In the genomic region with DNA sequence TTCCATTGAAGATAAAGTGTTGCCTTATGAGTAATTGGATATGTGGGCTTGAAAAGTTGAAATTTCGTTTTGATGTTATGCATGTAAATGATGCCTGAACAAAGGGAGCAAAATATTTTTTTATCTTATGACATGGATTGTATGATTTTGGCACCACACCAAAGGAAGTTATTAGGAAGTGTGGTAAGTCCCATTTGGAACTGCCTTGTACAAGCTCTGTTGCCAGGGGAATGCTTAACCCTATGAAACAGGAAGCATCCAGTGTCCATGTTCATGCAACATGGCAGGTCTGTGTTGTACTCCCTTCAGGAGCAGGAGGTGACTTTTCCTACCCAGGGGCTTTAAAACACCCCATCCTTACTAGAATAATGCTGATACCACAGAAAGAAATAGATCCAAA, we compare ENCODE assay signal across 1 cellular context.
TF ChIP-seq lines count a peak whose summit lies in the region.

No MANE protein-coding gene starts in this region.

TF ChIP-seq in A549, 52 proteins besides CTCF, POLR2A, EP300 and RAD21:
- TF ChIP-seq ESRRA (IDR thresholded peaks at IDR 0.05; ENCODE audit: borderline replicate concordance, low read length) (no peak), SREBF2 (IDR thresholded peaks at IDR 0.05) (no peak), MAFK (IDR thresholded peaks at IDR 0.05; ENCODE audit: partially characterized antibody) (no peak)
- TF ChIP-seq, protein P1, sequence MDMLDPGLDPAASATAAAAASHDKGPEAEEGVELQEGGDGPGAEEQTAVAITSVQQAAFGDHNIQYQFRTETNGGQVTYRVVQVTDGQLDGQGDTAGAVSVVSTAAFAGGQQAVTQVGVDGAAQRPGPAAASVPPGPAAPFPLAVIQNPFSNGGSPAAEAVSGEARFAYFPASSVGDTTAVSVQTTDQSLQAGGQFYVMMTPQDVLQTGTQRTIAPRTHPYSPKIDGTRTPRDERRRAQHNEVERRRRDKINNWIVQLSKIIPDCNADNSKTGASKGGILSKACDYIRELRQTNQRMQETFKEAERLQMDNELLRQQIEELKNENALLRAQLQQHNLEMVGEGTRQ (IDR thresholded peaks at IDR 0.05): no peak
- TF ChIP-seq, protein P2, sequence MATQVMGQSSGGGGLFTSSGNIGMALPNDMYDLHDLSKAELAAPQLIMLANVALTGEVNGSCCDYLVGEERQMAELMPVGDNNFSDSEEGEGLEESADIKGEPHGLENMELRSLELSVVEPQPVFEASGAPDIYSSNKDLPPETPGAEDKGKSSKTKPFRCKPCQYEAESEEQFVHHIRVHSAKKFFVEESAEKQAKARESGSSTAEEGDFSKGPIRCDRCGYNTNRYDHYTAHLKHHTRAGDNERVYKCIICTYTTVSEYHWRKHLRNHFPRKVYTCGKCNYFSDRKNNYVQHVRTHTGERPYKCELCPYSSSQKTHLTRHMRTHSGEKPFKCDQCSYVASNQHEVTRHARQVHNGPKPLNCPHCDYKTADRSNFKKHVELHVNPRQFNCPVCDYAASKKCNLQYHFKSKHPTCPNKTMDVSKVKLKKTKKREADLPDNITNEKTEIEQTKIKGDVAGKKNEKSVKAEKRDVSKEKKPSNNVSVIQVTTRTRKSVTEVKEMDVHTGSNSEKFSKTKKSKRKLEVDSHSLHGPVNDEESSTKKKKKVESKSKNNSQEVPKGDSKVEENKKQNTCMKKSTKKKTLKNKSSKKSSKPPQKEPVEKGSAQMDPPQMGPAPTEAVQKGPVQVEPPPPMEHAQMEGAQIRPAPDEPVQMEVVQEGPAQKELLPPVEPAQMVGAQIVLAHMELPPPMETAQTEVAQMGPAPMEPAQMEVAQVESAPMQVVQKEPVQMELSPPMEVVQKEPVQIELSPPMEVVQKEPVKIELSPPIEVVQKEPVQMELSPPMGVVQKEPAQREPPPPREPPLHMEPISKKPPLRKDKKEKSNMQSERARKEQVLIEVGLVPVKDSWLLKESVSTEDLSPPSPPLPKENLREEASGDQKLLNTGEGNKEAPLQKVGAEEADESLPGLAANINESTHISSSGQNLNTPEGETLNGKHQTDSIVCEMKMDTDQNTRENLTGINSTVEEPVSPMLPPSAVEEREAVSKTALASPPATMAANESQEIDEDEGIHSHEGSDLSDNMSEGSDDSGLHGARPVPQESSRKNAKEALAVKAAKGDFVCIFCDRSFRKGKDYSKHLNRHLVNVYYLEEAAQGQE (IDR thresholded peaks at IDR 0.05): no peak
